Comparison of ENCODE assay signal across 1 cellular context in the genomic region with DNA sequence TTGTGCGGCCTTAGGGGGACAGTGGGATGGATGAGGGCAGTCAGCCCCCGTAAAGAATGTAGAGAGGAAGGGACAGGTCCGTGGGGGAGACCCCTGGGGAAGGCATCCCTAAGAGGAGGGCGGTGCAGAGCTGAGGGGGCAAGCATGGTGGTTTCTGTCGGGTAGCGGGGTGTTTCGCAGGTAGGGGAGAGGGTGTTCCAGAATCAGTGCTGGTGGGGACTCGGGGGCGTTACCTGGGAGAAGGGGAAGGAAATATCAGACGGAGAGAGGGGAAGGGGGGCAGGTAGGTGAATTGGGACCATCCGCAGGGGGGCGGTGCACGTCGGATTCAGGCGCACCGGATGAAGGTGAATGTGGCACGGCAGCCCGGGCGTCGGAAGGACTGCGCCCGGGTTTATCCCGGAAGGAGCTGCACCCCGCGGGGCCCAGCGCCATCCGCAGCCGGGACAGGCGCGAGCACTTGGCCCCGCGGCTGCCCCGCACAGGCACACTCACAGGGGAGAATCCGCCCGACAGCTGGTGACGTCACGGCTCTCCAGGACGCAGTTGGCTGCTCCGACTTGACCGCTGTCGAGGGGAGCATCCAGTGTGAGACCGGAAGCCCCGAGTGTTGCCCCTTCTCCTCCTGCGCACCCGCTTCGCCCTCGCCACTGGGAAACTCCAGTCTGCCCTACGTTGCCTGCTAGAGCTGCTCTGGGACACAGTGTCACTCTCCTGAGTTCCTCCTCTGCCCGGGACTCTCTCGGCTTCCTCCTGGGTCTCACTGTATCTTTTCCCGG.
TF ChIP-seq lines count a peak whose summit lies in the region.

No MANE protein-coding gene starts in this region.

TF ChIP-seq in GM23338, 12 proteins besides CTCF, POLR2A, EP300 and RAD21 (continued from another document):
- TF ChIP-seq, protein P1, sequence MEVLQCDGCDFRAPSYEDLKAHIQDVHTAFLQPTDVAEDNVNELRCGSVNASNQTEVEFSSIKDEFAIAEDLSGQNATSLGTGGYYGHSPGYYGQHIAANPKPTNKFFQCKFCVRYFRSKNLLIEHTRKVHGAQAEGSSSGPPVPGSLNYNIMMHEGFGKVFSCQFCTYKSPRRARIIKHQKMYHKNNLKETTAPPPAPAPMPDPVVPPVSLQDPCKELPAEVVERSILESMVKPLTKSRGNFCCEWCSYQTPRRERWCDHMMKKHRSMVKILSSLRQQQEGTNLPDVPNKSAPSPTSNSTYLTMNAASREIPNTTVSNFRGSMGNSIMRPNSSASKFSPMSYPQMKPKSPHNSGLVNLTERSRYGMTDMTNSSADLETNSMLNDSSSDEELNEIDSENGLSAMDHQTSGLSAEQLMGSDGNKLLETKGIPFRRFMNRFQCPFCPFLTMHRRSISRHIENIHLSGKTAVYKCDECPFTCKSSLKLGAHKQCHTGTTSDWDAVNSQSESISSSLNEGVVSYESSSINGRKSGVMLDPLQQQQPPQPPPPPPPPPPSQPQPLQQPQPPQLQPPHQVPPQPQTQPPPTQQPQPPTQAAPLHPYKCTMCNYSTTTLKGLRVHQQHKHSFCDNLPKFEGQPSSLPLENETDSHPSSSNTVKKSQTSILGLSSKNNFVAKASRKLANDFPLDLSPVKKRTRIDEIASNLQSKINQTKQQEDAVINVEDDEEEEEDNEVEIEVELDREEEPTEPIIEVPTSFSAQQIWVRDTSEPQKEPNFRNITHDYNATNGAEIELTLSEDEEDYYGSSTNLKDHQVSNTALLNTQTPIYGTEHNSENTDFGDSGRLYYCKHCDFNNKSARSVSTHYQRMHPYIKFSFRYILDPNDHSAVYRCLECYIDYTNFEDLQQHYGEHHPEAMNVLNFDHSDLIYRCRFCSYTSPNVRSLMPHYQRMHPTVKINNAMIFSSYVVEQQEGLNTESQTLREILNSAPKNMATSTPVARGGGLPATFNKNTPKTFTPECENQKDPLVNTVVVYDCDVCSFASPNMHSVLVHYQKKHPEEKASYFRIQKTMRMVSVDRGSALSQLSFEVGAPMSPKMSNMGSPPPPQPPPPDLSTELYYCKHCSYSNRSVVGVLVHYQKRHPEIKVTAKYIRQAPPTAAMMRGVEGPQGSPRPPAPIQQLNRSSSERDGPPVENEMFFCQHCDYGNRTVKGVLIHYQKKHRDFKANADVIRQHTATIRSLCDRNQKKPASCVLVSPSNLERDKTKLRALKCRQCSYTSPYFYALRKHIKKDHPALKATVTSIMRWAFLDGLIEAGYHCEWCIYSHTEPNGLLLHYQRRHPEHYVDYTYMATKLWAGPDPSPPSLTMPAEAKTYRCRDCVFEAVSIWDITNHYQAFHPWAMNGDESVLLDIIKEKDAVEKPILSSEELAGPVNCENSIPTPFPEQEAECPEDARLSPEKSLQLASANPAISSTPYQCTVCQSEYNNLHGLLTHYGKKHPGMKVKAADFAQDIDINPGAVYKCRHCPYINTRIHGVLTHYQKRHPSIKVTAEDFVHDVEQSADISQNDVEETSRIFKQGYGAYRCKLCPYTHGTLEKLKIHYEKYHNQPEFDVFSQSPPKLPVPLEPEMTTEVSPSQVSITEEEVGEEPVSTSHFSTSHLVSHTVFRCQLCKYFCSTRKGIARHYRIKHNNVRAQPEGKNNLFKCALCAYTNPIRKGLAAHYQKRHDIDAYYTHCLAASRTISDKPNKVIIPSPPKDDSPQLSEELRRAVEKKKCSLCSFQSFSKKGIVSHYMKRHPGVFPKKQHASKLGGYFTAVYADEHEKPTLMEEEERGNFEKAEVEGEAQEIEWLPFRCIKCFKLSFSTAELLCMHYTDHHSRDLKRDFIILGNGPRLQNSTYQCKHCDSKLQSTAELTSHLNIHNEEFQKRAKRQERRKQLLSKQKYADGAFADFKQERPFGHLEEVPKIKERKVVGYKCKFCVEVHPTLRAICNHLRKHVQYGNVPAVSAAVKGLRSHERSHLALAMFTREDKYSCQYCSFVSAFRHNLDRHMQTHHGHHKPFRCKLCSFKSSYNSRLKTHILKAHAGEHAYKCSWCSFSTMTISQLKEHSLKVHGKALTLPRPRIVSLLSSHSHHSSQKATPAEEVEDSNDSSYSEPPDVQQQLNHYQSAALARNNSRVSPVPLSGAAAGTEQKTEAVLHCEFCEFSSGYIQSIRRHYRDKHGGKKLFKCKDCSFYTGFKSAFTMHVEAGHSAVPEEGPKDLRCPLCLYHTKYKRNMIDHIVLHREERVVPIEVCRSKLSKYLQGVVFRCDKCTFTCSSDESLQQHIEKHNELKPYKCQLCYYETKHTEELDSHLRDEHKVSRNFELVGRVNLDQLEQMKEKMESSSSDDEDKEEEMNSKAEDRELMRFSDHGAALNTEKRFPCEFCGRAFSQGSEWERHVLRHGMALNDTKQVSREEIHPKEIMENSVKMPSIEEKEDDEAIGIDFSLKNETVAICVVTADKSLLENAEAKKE (CRISPR knock-in tag; IDR thresholded peaks at IDR 0.05), result no peak
- TF ChIP-seq, protein P2, sequence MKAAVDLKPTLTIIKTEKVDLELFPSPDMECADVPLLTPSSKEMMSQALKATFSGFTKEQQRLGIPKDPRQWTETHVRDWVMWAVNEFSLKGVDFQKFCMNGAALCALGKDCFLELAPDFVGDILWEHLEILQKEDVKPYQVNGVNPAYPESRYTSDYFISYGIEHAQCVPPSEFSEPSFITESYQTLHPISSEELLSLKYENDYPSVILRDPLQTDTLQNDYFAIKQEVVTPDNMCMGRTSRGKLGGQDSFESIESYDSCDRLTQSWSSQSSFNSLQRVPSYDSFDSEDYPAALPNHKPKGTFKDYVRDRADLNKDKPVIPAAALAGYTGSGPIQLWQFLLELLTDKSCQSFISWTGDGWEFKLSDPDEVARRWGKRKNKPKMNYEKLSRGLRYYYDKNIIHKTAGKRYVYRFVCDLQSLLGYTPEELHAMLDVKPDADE (IDR thresholded peaks at IDR 0.05), result peak; percentile 38; the same call in 1 of the 2 replicates
- TF ChIP-seq NANOG (IDR thresholded peaks at IDR 0.05; ENCODE audit: borderline replicate concordance), result no peak
